Comparison of ENCODE assay signal across 16 cellular contexts in genomic region chr4:185108185-185108584, GRCh38.
"Had no signal": no experiment of that assay in that cellular context is flagged by ENCODE, and none has a peak within 500 bp of the region (broad histone marks: within the 10 kb centered on the region; RNA-seq: fewer than 3 reads in every experiment).

No MANE protein-coding gene starts in this region.

- ATAC-seq: activated CD8-positive, alpha-beta T cell treated with anti-CD3 and anti-CD28 coated beads for 36 hours; activated T-cell treated with anti-CD3 and anti-CD28 coated beads, Interleukin-2, amount 50 U/mL, for 4 hours; psoas muscle; sciatic nerve had no signal

- H3K27me3 Mint-ChIP-seq: activated naive CD4-positive, alpha-beta T cell treated with anti-CD3 and anti-CD28 coated beads, Interleukin-2, amount 50 U/mL, for 24 hours had no signal

- H3K36me3 ChIP-seq: thoracic aorta had no signal

- H3K27ac Mint-ChIP-seq: activated B cell treated with CpG ODN at 0.5 μM for 24 hours; activated CD8-positive, alpha-beta T cell treated with anti-CD3 and anti-CD28 coated beads for 36 hours; activated naive CD4-positive, alpha-beta T cell treated with anti-CD3 and anti-CD28 coated beads, Interleukin-2, amount 50 U/mL, for 24 hours had no signal

- H3K9me3 ChIP-seq: psoas muscle, thoracic aorta had no signal

- H3K9me3 Mint-ChIP-seq: activated B cell treated with CpG ODN at 0.5 μM for 24 hours; activated CD8-positive, alpha-beta T cell treated with anti-CD3 and anti-CD28 coated beads for 36 hours; activated naive CD4-positive, alpha-beta T cell treated with anti-CD3 and anti-CD28 coated beads, Interleukin-2, amount 50 U/mL, for 24 hours; activated T-cell treated with anti-CD3 and anti-CD28 coated beads, Interleukin-2, amount 50 U/mL, for 4 hours; neural crest cell had no signal

- H3K4me3 ChIP-seq: dorsolateral prefrontal cortex, psoas muscle, thoracic aorta had no signal

- H3K4me1 Mint-ChIP-seq: activated B cell treated with CpG ODN at 0.5 μM for 24 hours; activated naive CD4-positive, alpha-beta T cell treated with anti-CD3 and anti-CD28 coated beads, Interleukin-2, amount 50 U/mL, for 24 hours had no signal

- H3K36me3 Mint-ChIP-seq: activated naive CD4-positive, alpha-beta T cell treated with anti-CD3 and anti-CD28 coated beads, Interleukin-2, amount 50 U/mL, for 24 hours had no signal

- H3K27me3 ChIP-seq: dorsolateral prefrontal cortex had no signal

- FAIRE-seq: TTC549, urothelium cell line had no signal

- H3K4me3 Mint-ChIP-seq: activated B cell treated with CpG ODN at 0.5 μM for 24 hours; activated CD8-positive, alpha-beta T cell treated with anti-CD3 and anti-CD28 coated beads for 36 hours; activated naive CD4-positive, alpha-beta T cell treated with anti-CD3 and anti-CD28 coated beads, Interleukin-2, amount 50 U/mL, for 24 hours; activated T-cell treated with anti-CD3 and anti-CD28 coated beads, Interleukin-2, amount 50 U/mL, for 4 hours; neural crest cell had no signal

- DNase-seq: activated B cell treated with CpG ODN at 0.5 μM for 24 hours; activated CD4-positive, alpha-beta T cell treated with anti-CD3 and anti-CD28 coated beads for 48 hours; activated CD8-positive, alpha-beta T cell treated with anti-CD3 and anti-CD28 coated beads for 36 hours; activated effector memory CD4-positive, alpha-beta T cell treated with Interleukin-2 at 50 U/mL for 16 hours; activated T-cell treated with anti-CD3 and anti-CD28 coated beads, Interleukin-2, amount 50 U/mL, for 4 hours; dorsolateral prefrontal cortex; hippocampal formation; psoas muscle; stimulated activated CD4-positive, alpha-beta T cell treated with anti-CD3 and anti-CD28 coated beads, Interleukin-2, amount 100 ng/mL, for 24 hours; SW 1271 had no signal

- H3K27ac ChIP-seq: dorsolateral prefrontal cortex, psoas muscle, thoracic aorta had no signal
